ENCODE assay signal across 13 cellular contexts in genomic region chr2:130252880-130253645, GRCh38. TPM values are rescaled to one million over a fixed set of nuclear protein-coding genes. Genes with fewer than 3 reads are reported as not detected.
DNase-seq lines count a peak whose midpoint lies in the region; TF ChIP-seq lines count a peak whose summit lies in the region.
"Had no signal": no experiment of that assay in that cellular context is flagged by ENCODE, and none has a peak within 500 bp of the region (broad histone marks: within the 10 kb centered on the region; RNA-seq: fewer than 3 reads in every experiment).

No MANE protein-coding gene starts in this region.

- no peak overlapping the region for H2BK120ac ChIP-seq in H9 (ENCODE audit: low read depth, low read length, poor library complexity, severe bottlenecking)

- peaks cover 7% of the 10 kb centered on the region for H3K27me3 Mint-ChIP-seq in H9 (ENCODE audit: low read depth)
- peaks cover 27% of the 10 kb centered on the region for H3K27me3 Mint-ChIP-seq in T-helper 2 cell treated with Interferon-gamma antibody and Interleukin-4, amounts not matched to agents 5 μg/mL and 100 μg/mL, for 36 hours (ENCODE audit: low read depth)

- H3T11ph ChIP-seq in H9 (ENCODE audit: low read length), result no peak overlapping the region

- H3K27ac ChIP-seq in 22Rv1, result peak overlapping the region; percentile 37; the same call in 1 of the 2 replicates
- no peak overlapping the region for H3K27ac ChIP-seq in H9 (ENCODE audit: insufficient read length, low read depth, low read length)
- H3K27ac ChIP-seq: thoracic aorta had no signal

- H3K4me1 ChIP-seq in H9 (ENCODE audit: insufficient read depth, low read length), result no peaks in the 10 kb centered on the region

- CTCF ChIA-PET in GM10248 (lab: Yijun Ruan, JAX), result no interaction called here

- H2AFZ ChIP-seq in H9 (ENCODE audit: low read length), result no peak overlapping the region

- H2AK5ac ChIP-seq in H9 (ENCODE audit: insufficient read length, low read length), result no peak overlapping the region

- no peak overlapping the region for H4K91ac ChIP-seq in H9 (ENCODE audit: insufficient read length, low read depth, low read length)

- H3K23me2 ChIP-seq in H9 (ENCODE audit: insufficient read length, low read depth, low read length, poor library complexity, severe bottlenecking), result no peaks in the 10 kb centered on the region

- H3K4me2 ChIP-seq in H9 (ENCODE audit: insufficient read depth, insufficient read length, low read length), result no peak overlapping the region
- H3K4me2 ChIP-seq: smooth muscle cell had no signal

- no peak overlapping the region for H4K5ac ChIP-seq in H9 (ENCODE audit: insufficient read length, low read depth, low read length)

- H3K4me3 Mint-ChIP-seq in H9, result no peak overlapping the region
- H3K4me3 Mint-ChIP-seq in T-helper 2 cell treated with Interferon-gamma antibody and Interleukin-4, amounts not matched to agents 5 μg/mL and 100 μg/mL, for 36 hours, result no peak overlapping the region
- H3K4me3 Mint-ChIP-seq: activated CD4-positive, alpha-beta T cell treated with anti-CD3 and anti-CD28 coated beads for 36 hours had no signal

- no peak overlapping the region for H3K18ac ChIP-seq in H9 (ENCODE audit: insufficient read length, low read depth, low read length)

- no peak overlapping the region for H4K8ac ChIP-seq in H9 (replicated peaks; ENCODE audit: insufficient read length, low read depth, low read length)

- H3K9me3 Mint-ChIP-seq in H9, result no peaks in the 10 kb centered on the region
- H3K9me3 Mint-ChIP-seq in T-helper 2 cell treated with Interferon-gamma antibody and Interleukin-4, amounts not matched to agents 5 μg/mL and 100 μg/mL, for 36 hours, result no peaks in the 10 kb centered on the region

- DNase-seq in H7, result peak; percentile 66
- no peak for DNase-seq in astrocyte of the spinal cord (ENCODE audit: low read depth, low spot score)
- no peak for DNase-seq in kidney epithelial cell (ENCODE audit: low read depth)
- DNase-seq in GM10248 (ENCODE audit: extremely low spot score), result no peak
- no peak for DNase-seq in H9
- DNase-seq in ecto neural progenitor cell (ENCODE audit: low spot score), result no peak
- no peak for DNase-seq in T-helper 2 cell treated with Interferon-gamma antibody and Interleukin-4, amounts not matched to agents 5 μg/mL and 100 μg/mL, for 36 hours (ENCODE audit: low spot score)
- DNase-seq: activated CD4-positive, alpha-beta T cell treated with anti-CD3 and anti-CD28 coated beads for 36 hours; anterior cingulate cortex; NCI-H774 had no signal

- H3K56ac ChIP-seq in H9 (ENCODE audit: insufficient read length, low read depth, low read length), result no peak overlapping the region

- H2BK15ac ChIP-seq in H9 (ENCODE audit: low read depth, low read length), result no peak overlapping the region

- no peaks in the 10 kb centered on the region for H3K9me3 ChIP-seq in H9 (ENCODE audit: control insufficient read depth, low read depth, low read length)
- H3K9me3 ChIP-seq: thoracic aorta had no signal

- in situ Hi-C loops in astrocyte of the spinal cord (cut with HindIII; ENCODE audit: low sequenced_read_pairs), result no loop called here

- H2BK20ac ChIP-seq in H9 (ENCODE audit: low read depth, low read length, poor library complexity, severe bottlenecking), result no peak overlapping the region

- no peaks in the 10 kb centered on the region for H3K36me3 Mint-ChIP-seq in H9 (ENCODE audit: insufficient read depth in 1 of 3, low read depth in 3 of 3)
- no peaks in the 10 kb centered on the region for H3K36me3 Mint-ChIP-seq in T-helper 2 cell treated with Interferon-gamma antibody and Interleukin-4, amounts not matched to agents 5 μg/mL and 100 μg/mL, for 36 hours (ENCODE audit: low read depth)

- TF ChIP-seq CTCF in 22Rv1 (IDR thresholded peaks at IDR 0.05), result no peak
- TF ChIP-seq CTCF in astrocyte of the spinal cord (IDR thresholded peaks at IDR 0.05; ENCODE audit: low read depth, low read length), result no peak
- no peak for TF ChIP-seq CTCF in kidney epithelial cell (IDR thresholded peaks at IDR 0.05; ENCODE audit: insufficient read depth, low read length, poor library complexity, severe bottlenecking)
- no peak for TF ChIP-seq CTCF in GM10248 (IDR thresholded peaks at IDR 0.05; ENCODE audit: control extremely low read depth, extremely low read depth, low read depth, missing control alignments)
- TF ChIP-seq CTCF in H9 (conservative IDR thresholded peaks at IDR 0.05), result no peak

- no peaks in the 10 kb centered on the region for H4K20me1 ChIP-seq in H9 (ENCODE audit: control insufficient read depth, insufficient read depth, insufficient read length)

- H3K4me3 ChIP-seq in H7 (ENCODE audit: insufficient read depth, low read depth, low read length), result no peak overlapping the region
- H3K4me3 ChIP-seq in astrocyte of the spinal cord (ENCODE audit: low read depth, low read length), result peak overlapping the region; percentile 10
- peak overlapping the region; percentile 23 for H3K4me3 ChIP-seq in kidney epithelial cell (ENCODE audit: low read depth, low read length)
- H3K4me3 ChIP-seq: smooth muscle cell, thoracic aorta had no signal

- no peaks in the 10 kb centered on the region; the same call in 1 of the 2 replicates for H3K27me3 ChIP-seq in H7 (ENCODE audit: control insufficient read depth, insufficient read depth, low read length)
- H3K27me3 ChIP-seq in kidney epithelial cell (ENCODE audit: control insufficient read depth, insufficient read depth, low read length), result peaks cover 17% of the 10 kb centered on the region
- no peaks in the 10 kb centered on the region for H3K27me3 ChIP-seq in H9 (ENCODE audit: insufficient read depth, low read length)

- H3K79me1 ChIP-seq in H9 (ENCODE audit: insufficient read depth, low read depth, low read length, poor library complexity, severe bottlenecking), result no peaks in the 10 kb centered on the region

- H3K14ac ChIP-seq in H9 (ENCODE audit: insufficient read depth, low read length), result no peak overlapping the region

- no peak overlapping the region for H3K23ac ChIP-seq in H9 (ENCODE audit: insufficient read length, low read depth, low read length)

- no peaks in the 10 kb centered on the region for H3K36me3 ChIP-seq in H7 (replicated peaks; ENCODE audit: control insufficient read depth, insufficient read depth, low read length)
- H3K36me3 ChIP-seq in kidney epithelial cell (ENCODE audit: control insufficient read depth, insufficient read depth, low read length), result no peaks in the 10 kb centered on the region
- H3K36me3 ChIP-seq: thoracic aorta had no signal

- H3K4ac ChIP-seq in H9 (ENCODE audit: low read depth, low read length), result no peak overlapping the region

- no peak overlapping the region for H2BK12ac ChIP-seq in H9 (ENCODE audit: insufficient read length, low read depth, low read length)

- no CpG with 5 or more reads among the region's 42 CpGs for WGBS in H9 (ENCODE audit: extremely low coverage, insufficient read length, low lambda C conversion rate)

- H3K27ac Mint-ChIP-seq in H9, result no peak overlapping the region
- H3K27ac Mint-ChIP-seq in T-helper 2 cell treated with Interferon-gamma antibody and Interleukin-4, amounts not matched to agents 5 μg/mL and 100 μg/mL, for 36 hours, result no peak overlapping the region
- H3K27ac Mint-ChIP-seq: activated CD4-positive, alpha-beta T cell treated with anti-CD3 and anti-CD28 coated beads for 36 hours had no signal

- H3K4me1 Mint-ChIP-seq in H9, result no peaks in the 10 kb centered on the region
- H3K4me1 Mint-ChIP-seq in T-helper 2 cell treated with Interferon-gamma antibody and Interleukin-4, amounts not matched to agents 5 μg/mL and 100 μg/mL, for 36 hours (ENCODE audit: low read depth), result no peaks in the 10 kb centered on the region
- H3K4me1 Mint-ChIP-seq: activated CD4-positive, alpha-beta T cell treated with anti-CD3 and anti-CD28 coated beads for 36 hours had no signal

- H3K79me2 ChIP-seq in H9 (ENCODE audit: insufficient read depth, low read length), result no peaks in the 10 kb centered on the region

- POLR2A ChIA-PET in GM10248 (lab: Yijun Ruan, JAX), result no interaction called here

- H2BK5ac ChIP-seq in H9 (ENCODE audit: insufficient read length, low read length), result no peak overlapping the region

- H3K9ac ChIP-seq in H9 (ENCODE audit: extremely low read depth, insufficient read length, low read length), result no peak overlapping the region

RNA-seq across cellular contexts. Expression of gene TUBA3E, which starts 54.8 kb away (rescaled TPM):
- not detected in 2 replicates for total RNA-seq in H7 (2014; rRNA removed; shearing (Covaris generic))
- total RNA-seq in kidney epithelial cell (not detected in 2 replicates), H9 (2021) (0.13 and 0.26 TPM in 2 replicates)
- total RNA-seq: activated CD4-positive, alpha-beta T cell treated with anti-CD3 and anti-CD28 coated beads for 36 hours; smooth muscle cell; thoracic aorta had no signal
